32 cellular contexts compared by ENCODE assay signal in the genomic region with DNA sequence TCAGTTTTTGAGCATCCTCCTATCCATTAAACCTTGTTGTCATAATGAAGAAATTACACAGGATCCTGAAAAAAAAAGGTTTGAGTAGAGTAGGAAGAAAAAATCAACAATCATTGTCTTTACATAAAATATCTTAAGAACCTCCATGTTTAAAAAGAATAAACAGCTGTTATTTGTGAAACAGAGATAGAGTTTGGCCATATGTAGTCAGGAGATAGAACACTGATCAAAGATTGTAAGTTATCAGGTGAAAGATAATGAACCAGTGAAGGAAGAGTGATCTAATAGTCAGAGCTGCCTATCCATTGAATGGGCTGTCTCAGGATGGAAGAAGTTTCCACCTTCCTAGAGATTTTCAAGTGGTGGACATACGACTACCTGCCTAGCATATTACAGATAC.
DNase-seq lines count a peak whose midpoint lies in the region; ATAC-seq, FAIRE-seq and TF ChIP-seq lines count a peak whose summit lies in the region.
"Had no signal": no experiment of that assay in that cellular context is flagged by ENCODE, and none has a peak within 500 bp of the region (broad histone marks: within the 10 kb centered on the region; RNA-seq: fewer than 3 reads in every experiment).

No MANE protein-coding gene starts in this region.

- H4K20me1 ChIP-seq in HepG2 (ENCODE audit: insufficient read depth, low read length) (no peaks in the 10 kb centered on the region), K562 (replicated peaks; ENCODE audit: control insufficient read depth, insufficient read depth, low read length) (no peaks in the 10 kb centered on the region)
- H4K20me1 ChIP-seq: BLaER1; BLaER1 treated with 17β-estradiol and CSF1 and Interleukin-3, amounts not matched to agents 10 nM and 100 nM had no signal

- no peak overlapping the region for H3K9ac ChIP-seq in HepG2 (ENCODE audit: insufficient read depth, low read depth, low read length)
- peak overlapping the region in 1 of 2 experiments; percentile 75; a peak in 1 of 4 replicates for H3K9ac ChIP-seq in K562 (ENCODE audit: insufficient read depth in 1 of 2, low read depth in 2 of 2, low read length in 2 of 2)
- no peak overlapping the region for H3K9ac ChIP-seq in mesendoderm (ENCODE audit: low read length)
- H3K9ac ChIP-seq: BLaER1; BLaER1 treated with 17β-estradiol and CSF1 and Interleukin-3, amounts not matched to agents 10 nM and 100 nM had no signal

- H3K27me3 ChIP-seq in HepG2 (ENCODE audit: control insufficient read depth in 1 of 2, insufficient read depth in 2 of 2, low read length in 2 of 2) (no peaks in the 10 kb centered on the region), right lobe of liver (no peaks in the 10 kb centered on the region), K562 (ENCODE audit: control insufficient read depth in 2 of 2, insufficient read depth in 2 of 2, low read length in 2 of 2) (no peaks in the 10 kb centered on the region), mesendoderm (ENCODE audit: insufficient read depth, low read length, poor library complexity) (no peaks in the 10 kb centered on the region)
- H3K27me3 ChIP-seq: BE2C; BLaER1; BLaER1 treated with 17β-estradiol and CSF1 and Interleukin-3, amounts not matched to agents 10 nM and 100 nM had no signal

- no peaks in the 10 kb centered on the region for H3K79me2 ChIP-seq in HepG2 (ENCODE audit: insufficient read depth, low read length)
- peaks cover 30% of the 10 kb centered on the region; the same call in 2 of the 3 replicates for H3K79me2 ChIP-seq in K562 (ENCODE audit: control insufficient read depth, insufficient read depth, low read length)
- no peaks in the 10 kb centered on the region for H3K79me2 ChIP-seq in mesendoderm (ENCODE audit: control insufficient read depth, insufficient read depth, low read length)

- H3K9me3 ChIP-seq in HepG2 (ENCODE audit: low read length) (no peaks in the 10 kb centered on the region), right lobe of liver (no peaks in the 10 kb centered on the region), K562 (replicated peaks; ENCODE audit: control insufficient read depth, insufficient read depth, low read depth, low read length) (no peaks in the 10 kb centered on the region)
- H3K9me3 ChIP-seq: A549; BE2C; BLaER1; BLaER1 treated with 17β-estradiol and CSF1 and Interleukin-3, amounts not matched to agents 10 nM and 100 nM; Caco-2 had no signal

- POLR2A ChIA-PET in HepG2 (lab: Yijun Ruan, JAX) (no interaction called here), K562 (lab: Yijun Ruan, JAX) (no interaction called here)

- 95% methylated on average over 1 of the region's 1 CpG for WGBS in HepG2 (ENCODE audit: low lambda C conversion rate)
- WGBS in right lobe of liver (ENCODE audit: insufficient coverage, low coverage, low lambda C conversion rate, missing lambda C conversion rate): 100% methylated on average over 1 of the region's 1 CpG
- 5% methylated on average over 1 of the region's 1 CpG for WGBS in K562 (ENCODE audit: insufficient coverage, low coverage, missing lambda C conversion rate)
- no CpG with 5 or more reads among the region's 1 CpG for WGBS in mesendoderm (ENCODE audit: extremely low coverage, insufficient coverage, low lambda C conversion rate)

- TF ChIP-seq RAD21 in HepG2 (CRISPR knock-in tag; IDR thresholded peaks at IDR 0.05): no peak
- no peak for TF ChIP-seq RAD21 in K562 (CRISPR knock-in tag; conservative IDR thresholded peaks at IDR 0.05 in 1 of 2, IDR thresholded peaks at IDR 0.05 in 1 of 2)

- TF ChIP-seq EP300 in HepG2 (IDR thresholded peaks at IDR 0.05; ENCODE audit: low read depth in 2 of 2, low read length in 2 of 2) (no peak), HepG2 (CRISPR knock-in tag; IDR thresholded peaks at IDR 0.05; ENCODE audit: borderline replicate concordance) (no peak), K562 (IDR thresholded peaks at IDR 0.05; ENCODE audit: low read length) (peak; percentile 38)

- H3K4me3 ChIP-seq in HepG2 (replicated peaks in 1 of 3; ENCODE audit: insufficient read depth in 1 of 3, low read depth in 2 of 3, low read length in 3 of 3) (no peak overlapping the region), right lobe of liver (no peak overlapping the region), K562 (no peak overlapping the region), mesendoderm (ENCODE audit: low read length) (no peak overlapping the region)
- H3K4me3 ChIP-seq: A549; BLaER1; BLaER1 treated with 17β-estradiol and CSF1 and Interleukin-3, amounts not matched to agents 10 nM and 100 nM had no signal

- no peak overlapping the region for H4K5ac ChIP-seq in mesendoderm (ENCODE audit: low read length)

- no peak overlapping the region for H2BK15ac ChIP-seq in mesendoderm (replicated peaks; ENCODE audit: low read depth)

- CTCF ChIA-PET in HepG2 (lab: Yijun Ruan, JAX; ENCODE audit: low intra/inter-chr PET ratio, low total read pairs): no interaction called here
- CTCF ChIA-PET in K562 (lab: Yijun Ruan, JAX; ENCODE audit: low intra/inter-chr PET ratio): no interaction called here

- H2BK5ac ChIP-seq in mesendoderm (ENCODE audit: low read length): no peak overlapping the region

- BruUV-seq in HepG2 (replicated peaks; lab: Mats Ljungman, UMichigan): no TSS peak
- no TSS peak for BruUV-seq in K562 (replicated peaks; lab: Mats Ljungman, UMichigan)

- H3K79me1 ChIP-seq in mesendoderm (ENCODE audit: low read length): no peaks in the 10 kb centered on the region

- no peak overlapping the region for H3K56ac ChIP-seq in mesendoderm (ENCODE audit: low read length)

- H3K4ac ChIP-seq in mesendoderm (ENCODE audit: low read depth, low read length): no peak overlapping the region

- H3K4me1 ChIP-seq in HepG2 (ENCODE audit: insufficient read depth, low read length) (peaks cover 8% of the 10 kb centered on the region), right lobe of liver (no peaks in the 10 kb centered on the region), K562 (replicated peaks in 1 of 2; ENCODE audit: control insufficient read depth in 2 of 2, insufficient read depth in 2 of 2, low read length in 2 of 2) (peaks cover 0 to 33% of the 10 kb centered on the region in 2 experiments; a peak in 2 of 5 replicates), mesendoderm (ENCODE audit: control insufficient read depth, low read depth, low read length) (no peaks in the 10 kb centered on the region)
- H3K4me1 ChIP-seq: A549; BE2C; BLaER1; BLaER1 treated with 17β-estradiol and CSF1 and Interleukin-3, amounts not matched to agents 10 nM and 100 nM; Caco-2 had no signal

- H3K4me2 ChIP-seq in HepG2 (ENCODE audit: low read depth, low read length) (no peak overlapping the region), K562 (ENCODE audit: insufficient read depth, low read length) (peak overlapping the region; percentile 40; the same call in 1 of the 2 replicates), mesendoderm (ENCODE audit: low read length) (no peak overlapping the region)
- H3K4me2 ChIP-seq: A549; BLaER1; BLaER1 treated with 17β-estradiol and CSF1 and Interleukin-3, amounts not matched to agents 10 nM and 100 nM had no signal

- in situ Hi-C loops in HepG2 (cut with HindIII; ENCODE audit: extremely low pct_ligation_motif_present, low pct_unique_long_range_greater_than_20kb): no loop called here
- in situ Hi-C loops in K562 (cut with MboI): no loop called here

- DNase-seq in HepG2 (ENCODE audit: low spot score) (no peak), right lobe of liver (no peak), K562 (ENCODE audit: extremely low read depth in 1 of 4, low spot score in 3 of 4) (peak in 3 of 4 experiments; percentile 15 to 28 (median 16)), mesendoderm (peak; percentile 52), NCI-H146 (lab: John Stamatoyannopoulos, UW) (no peak), DMS153 (lab: John Stamatoyannopoulos, UW) (no peak)
- DNase-seq: 8988T; ACHN; AML-193; BE2C; C1 segment of cervical spinal cord; Caco-2; Calu3; CD4-positive, alpha-beta memory T cell; CD4-positive, alpha-beta T cell; CD4-positive, CD25-positive, alpha-beta regulatory T cell; CD8-positive, alpha-beta memory T cell; CD8-positive, alpha-beta T cell; COR-L47; DMS 273 treated with DMSO at 0.1 percent for 48 hours; DMS53; DMS79; DMS79 treated with DMSO at 0.1 percent for 48 hours; DND-41; EL had no signal

- no peak overlapping the region for H4K8ac ChIP-seq in mesendoderm (ENCODE audit: low read depth, low read length)

- H3K27ac ChIP-seq in HepG2 (ENCODE audit: extremely low read length, insufficient read depth, low read length): no peak overlapping the region
- no peak overlapping the region for H3K27ac ChIP-seq in right lobe of liver
- H3K27ac ChIP-seq in K562 (ENCODE audit: extremely low read depth, low read depth, low read length): peak overlapping the region; percentile 85
- no peak overlapping the region for H3K27ac ChIP-seq in mesendoderm (ENCODE audit: low read depth, low read length)
- H3K27ac ChIP-seq: 22Rv1; A549; BLaER1; BLaER1 treated with 17β-estradiol and CSF1 and Interleukin-3, amounts not matched to agents 10 nM and 100 nM; C4-2B had no signal

- TF ChIP-seq POLR2A in HepG2 (IDR thresholded peaks at IDR 0.05; ENCODE audit: insufficient read depth in 1 of 2, low read depth in 2 of 2, low read length in 2 of 2) (no peak), right lobe of liver (IDR thresholded peaks at IDR 0.05) (no peak), K562 (conservative IDR thresholded peaks at IDR 0.05) (no peak)

- no peak overlapping the region for H3K23ac ChIP-seq in mesendoderm (ENCODE audit: low read length)

- H3K9me1 ChIP-seq in K562 (ENCODE audit: control insufficient read depth, insufficient read depth, low read length): no peaks in the 10 kb centered on the region

- intact Hi-C loops in HepG2 (cut with micrococcal nuclease; ENCODE audit: unreplicated experiment) (no loop called here), right lobe of liver (cut with DNase I) (no loop called here), K562 (cut with micrococcal nuclease) (no loop called here)

- no peak for TF ChIP-seq CTCF in HepG2 (CRISPR knock-in tag; IDR thresholded peaks at IDR 0.05)
- TF ChIP-seq CTCF in right lobe of liver (IDR thresholded peaks at IDR 0.05): no peak
- no peak for TF ChIP-seq CTCF in K562 (IDR thresholded peaks at IDR 0.05 in 2 of 3, conservative IDR thresholded peaks at IDR 0.05 in 1 of 3; ENCODE audit: insufficient read depth in 2 of 3, low read depth in 1 of 3, low read length in 3 of 3)

- H3K18ac ChIP-seq in mesendoderm (ENCODE audit: low read length): no peak overlapping the region

- ATAC-seq in HepG2: no peak
- ATAC-seq in right lobe of liver: no peak
- ATAC-seq in K562: peak; percentile 13
- ATAC-seq: A549; CD8-positive, alpha-beta T cell had no signal

- no peak overlapping the region for H2BK120ac ChIP-seq in mesendoderm (ENCODE audit: low read depth, low read length)

- no peak overlapping the region for H2AK5ac ChIP-seq in mesendoderm (ENCODE audit: low read length)

- FAIRE-seq in HepG2 (lab: Jason Lieb, UNC) (peak; percentile 23), K562 (lab: Jason Lieb, UNC) (no peak)
- FAIRE-seq: A204.1, A549, D721Med had no signal

- H2AFZ ChIP-seq in HepG2 (ENCODE audit: low read length): no peak overlapping the region
- H2AFZ ChIP-seq in K562 (ENCODE audit: low read depth, low read length): peak overlapping the region; percentile 14; the same call in 1 of the 2 replicates

- H3K36me3 ChIP-seq in HepG2 (replicated peaks in 1 of 2; ENCODE audit: control insufficient read depth in 1 of 2, insufficient read depth in 2 of 2, low read length in 2 of 2) (peaks cover 4 to 11% of the 10 kb centered on the region in 2 experiments; a peak in 2 of 5 replicates), right lobe of liver (no peaks in the 10 kb centered on the region), K562 (ENCODE audit: control insufficient read depth, insufficient read depth, low read length) (peaks cover 11% of the 10 kb centered on the region), mesendoderm (ENCODE audit: control insufficient read depth, insufficient read depth, low read length) (no peaks in the 10 kb centered on the region)
- H3K36me3 ChIP-seq: BE2C; BLaER1; BLaER1 treated with 17β-estradiol and CSF1 and Interleukin-3, amounts not matched to agents 10 nM and 100 nM had no signal

Comparison
In these comparisons a context has a peak if more than half of its experiments do, and no peak if none do; other contexts are left out.
1. DNase-seq: peak in K562 (3 of 4) and mesendoderm (single experiment); none in HepG2 (single experiment), right lobe of liver (0 of 3), NCI-H146 (single experiment) and DMS153 (single experiment).